ENCODE assay signal across 1 cellular context in genomic region chr7:1395211-1396070, GRCh38.
TF ChIP-seq lines count a peak whose summit lies in the region.

No MANE protein-coding gene starts in this region.

TF ChIP-seq in SK-N-SH treated with all-trans-retinoic acid at 6 μM for 48 hours, 23 proteins besides CTCF, POLR2A, EP300 and RAD21 (continued from another document):
- TF ChIP-seq ZNF8 (CRISPR knock-in tag; IDR thresholded peaks at IDR 0.05): no peak
